In the genomic region with DNA sequence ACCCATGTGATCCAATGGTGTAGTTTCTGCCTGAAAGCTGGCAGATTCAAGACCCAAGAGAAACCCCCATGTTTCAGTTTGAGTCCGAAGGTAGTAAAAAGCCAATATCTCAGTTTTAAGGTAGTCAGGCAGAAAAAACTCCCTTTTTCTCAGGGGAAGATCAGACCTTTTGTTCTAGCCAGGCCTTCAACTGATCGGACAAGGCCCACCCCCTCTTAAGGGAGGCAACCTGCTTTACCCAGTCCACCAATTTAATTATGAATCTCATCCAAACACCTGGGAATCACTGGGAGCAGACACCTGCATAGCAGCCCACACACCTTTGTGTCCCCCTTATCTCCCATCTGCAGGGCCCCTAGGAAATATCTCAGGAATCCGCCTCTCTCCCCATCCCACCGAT, we compare ENCODE assay signal across 28 cellular contexts.
"Had no signal": no experiment of that assay in that cellular context is flagged by ENCODE, and none has a peak within 500 bp of the region (broad histone marks: within the 10 kb centered on the region; RNA-seq: fewer than 3 reads in every experiment).

No MANE protein-coding gene starts in this region.

- H3K4me1 Mint-ChIP-seq: immature natural killer cell; natural killer cell; nephron progenitor cell; neural progenitor cell; stimulated activated naive B cell treated with anti-CD40 and anti-IgM and Interleukin-4, amounts not matched to agents 10 μg/mL and 1 μg/mL and 100 μg/mL, for 72 hours had no signal

- H3K36me3 ChIP-seq: left lung, lower lobe of right lung, neural progenitor cell, neutrophil, ovary, right atrium auricular region, suprapubic skin, thoracic aorta, tibial artery had no signal

- H3K27me3 ChIP-seq: left lung, neural progenitor cell, neutrophil, ovary, right atrium auricular region, suprapubic skin, tibial artery had no signal

- H2AFZ ChIP-seq: neural progenitor cell had no signal

- H3K4me3 Mint-ChIP-seq: immature natural killer cell; natural killer cell; nephron progenitor cell; neural progenitor cell; stimulated activated naive B cell treated with anti-CD40 and anti-IgM and Interleukin-4, amounts not matched to agents 10 μg/mL and 1 μg/mL and 100 μg/mL, for 72 hours; stimulated activated naive CD8-positive, alpha-beta T cell treated with anti-CD3 and anti-CD28 coated beads, Interleukin-15, Interleukin-2, amounts not matched to agents 100 ng/mL and 50 ng/mL, for 24 hours had no signal

- H3K9ac ChIP-seq: neural progenitor cell had no signal

- DNase-seq: hypothalamus; immature natural killer cell; kidney; left colon; left lung; lower lobe of right lung; mammary epithelial cell; mesenchymal stem cell; natural killer cell; nephron progenitor cell; occipital lobe; ovary; stimulated activated CD4-positive, alpha-beta T cell treated with anti-CD3 and anti-CD28 coated beads, Interleukin-12 subunit alpha, Interleukin-12 subunit beta, amount 100 ng/mL, for 4 hours; stimulated activated CD4-positive, alpha-beta T cell treated with anti-CD3 and anti-CD28 coated beads, Interleukin-15, amount 100 ng/mL, for 24 hours; stimulated activated CD4-positive, alpha-beta T cell treated with anti-CD3 and anti-CD28 coated beads, Interleukin-2, amount 100 ng/mL, for 24 hours; stimulated activated CD4-positive, alpha-beta T cell treated with anti-CD3 and anti-CD28 coated beads, Interleukin-4, amount 100 ng/mL, for 1 hour; stimulated activated naive B cell treated with anti-CD40 and anti-IgM and Interleukin-4, amounts not matched to agents 10 μg/mL and 1 μg/mL and 100 μg/mL, for 72 hours; tibial artery; trophoblast cell had no signal

- H3K4me3 ChIP-seq: left lung, lower lobe of right lung, neural progenitor cell, ovary, right atrium auricular region, skin epidermis, suprapubic skin, thoracic aorta, tibial artery had no signal

- H3K27ac ChIP-seq: left lung, lower lobe of right lung, neural progenitor cell, neutrophil, ovary, right atrium auricular region, skin epidermis, suprapubic skin, thoracic aorta, tibial artery had no signal

- H3K9me3 ChIP-seq: lower lobe of right lung, neutrophil, ovary, right atrium auricular region, suprapubic skin, thoracic aorta had no signal

- H3K4me2 ChIP-seq: neural progenitor cell had no signal

- H3K4me1 ChIP-seq: left lung, lower lobe of right lung, neural progenitor cell, right atrium auricular region, suprapubic skin, tibial artery had no signal

- H3K27me3 Mint-ChIP-seq: stimulated activated naive B cell treated with anti-CD40 and anti-IgM and Interleukin-4, amounts not matched to agents 10 μg/mL and 1 μg/mL and 100 μg/mL, for 72 hours; stimulated activated naive CD8-positive, alpha-beta T cell treated with anti-CD3 and anti-CD28 coated beads, Interleukin-15, Interleukin-2, amounts not matched to agents 100 ng/mL and 50 ng/mL, for 24 hours had no signal

- ATAC-seq: left colon; left lung; lower lobe of right lung; natural killer cell; sciatic nerve; stimulated activated naive B cell treated with anti-CD40 and anti-IgM and Interleukin-4, amounts not matched to agents 10 μg/mL and 1 μg/mL and 100 μg/mL, for 72 hours had no signal

- H3K27ac Mint-ChIP-seq: immature natural killer cell; natural killer cell; nephron progenitor cell; neural progenitor cell; progenitor cell of endocrine pancreas; stimulated activated naive B cell treated with anti-CD40 and anti-IgM and Interleukin-4, amounts not matched to agents 10 μg/mL and 1 μg/mL and 100 μg/mL, for 72 hours; stimulated activated naive CD8-positive, alpha-beta T cell treated with anti-CD3 and anti-CD28 coated beads, Interleukin-15, Interleukin-2, amounts not matched to agents 100 ng/mL and 50 ng/mL, for 24 hours had no signal

- H3K36me3 Mint-ChIP-seq: immature natural killer cell, natural killer cell, neural progenitor cell had no signal
